In genomic region chr7:100223376-100223927, GRCh38 we compare ENCODE assay signal across 5 cellular contexts. TPM values are rescaled to one million over a fixed set of nuclear protein-coding genes. Genes with fewer than 3 reads are reported as not detected.
"Had no signal": no experiment of that assay in that cellular context is flagged by ENCODE, and none has a peak within 500 bp of the region (broad histone marks: within the 10 kb centered on the region; RNA-seq: fewer than 3 reads in every experiment).

No MANE protein-coding gene starts in this region.

RNA-seq across cellular contexts. Expression of gene PVRIG, which starts 3.7 kb away (rescaled TPM):
- total RNA-seq: chondrocyte, left ventricle myocardium inferior, mammary epithelial cell, myocyte, pulmonary artery endothelial cell had no signal

RNA-seq across cellular contexts. Expression of gene STAG3, which starts 45.7 kb away (rescaled TPM):
- total RNA-seq: myocyte had no signal
